10 cellular contexts compared by ENCODE assay signal in genomic region chr6:11766589-11767450, GRCh38. TPM values are rescaled to one million over a fixed set of nuclear protein-coding genes. Genes with fewer than 3 reads are reported as not detected.
DNase-seq lines count a peak whose midpoint lies in the region; ATAC-seq and TF ChIP-seq lines count a peak whose summit lies in the region.
"Had no signal": no experiment of that assay in that cellular context is flagged by ENCODE, and none has a peak within 500 bp of the region (broad histone marks: within the 10 kb centered on the region; RNA-seq: fewer than 3 reads in every experiment).

No MANE protein-coding gene starts in this region.

- H3K27me3 Mint-ChIP-seq in T-cell: peaks cover 0 to 2% of the 10 kb centered on the region in 2 donors
- H3K27me3 Mint-ChIP-seq: activated CD4-positive, alpha-beta T cell treated with anti-CD3 and anti-CD28 coated beads, Interleukin-2, amount 10 ng/mL, durations not matched to agents 24 days and 14 days; naive thymus-derived CD4-positive, alpha-beta T cell had no signal

- TF ChIP-seq CTCF in cardiac fibroblast (IDR thresholded peaks at IDR 0.05; ENCODE audit: low read depth, low read length) (no peak), GM10266 (IDR thresholded peaks at IDR 0.05; ENCODE audit: control insufficient read depth, insufficient read depth, low read depth, missing control alignments) (no peak)

- no peaks in the 10 kb centered on the region for H3K36me3 Mint-ChIP-seq in T-cell

- no peaks in the 10 kb centered on the region for H3K36me3 ChIP-seq in HUES48 (ENCODE audit: control insufficient read depth, insufficient read depth, low read length)

- CTCF ChIA-PET in T-cell (lab: Charles Lee): no interaction called here

- H3K9ac ChIP-seq in HUES48 (ENCODE audit: low read depth, low read length): no peak overlapping the region

- H3K4me3 ChIP-seq in HUES48 (ENCODE audit: low read depth, low read length) (no peak overlapping the region), cardiac fibroblast (replicated peaks in 1 of 2; ENCODE audit: low read depth in 2 of 2, low read length in 2 of 2) (no peak overlapping the region)

- no peaks in the 10 kb centered on the region for H3K9me3 ChIP-seq in HUES48 (ENCODE audit: control insufficient read depth, insufficient read depth, low read length)

- DNase-seq in ACHN: peak; percentile 97
- peak; percentile 93 to 98 for DNase-seq in cardiac fibroblast (ENCODE audit: low read depth in 2 of 2)
- DNase-seq in lung microvascular endothelial cell (ENCODE audit: low read depth in 2 of 2): peak; percentile 34 to 97
- DNase-seq in OCI-M1 (lab: John Stamatoyannopoulos, UW): no peak
- DNase-seq in T-cell: no peak
- no peak for DNase-seq in mesenteric fat pad (ENCODE audit: low spot score)
- DNase-seq in GM10266 (ENCODE audit: extremely low spot score): no peak
- DNase-seq: activated CD4-positive, alpha-beta T cell treated with anti-CD3 and anti-CD28 coated beads, Interleukin-2, amount 10 ng/mL, durations not matched to agents 24 days and 14 days; naive thymus-derived CD4-positive, alpha-beta T cell had no signal

- H3K27ac ChIP-seq in HUES48 (ENCODE audit: low read depth, low read length): peak overlapping the region; percentile 61

- no peaks in the 10 kb centered on the region; the same call in 1 of the 2 replicates for H3K27me3 ChIP-seq in HUES48 (ENCODE audit: control insufficient read depth, insufficient read depth, low read length)

- peaks cover 4 to 24% (median 6%) of the 10 kb centered on the region in 3 donors for H3K4me1 Mint-ChIP-seq in T-cell

- in situ Hi-C loops in ACHN (cut with HindIII; ENCODE audit: low pct_ligation_motif_present, low pct_unique_long_range_greater_than_20kb, low sequenced_read_pairs): no loop called here

- no peaks in the 10 kb centered on the region for H3K9me3 Mint-ChIP-seq in T-cell

- ATAC-seq in T-cell (replicated peaks in 1 of 4): no peak
- ATAC-seq: naive thymus-derived CD4-positive, alpha-beta T cell had no signal

- peaks cover 45% of the 10 kb centered on the region for H3K4me1 ChIP-seq in HUES48 (ENCODE audit: control insufficient read depth, insufficient read depth, low read length)

- POLR2A ChIA-PET in T-cell (lab: Charles Lee): no interaction called here

- H3K27ac Mint-ChIP-seq in T-cell: no peak overlapping the region
- H3K27ac Mint-ChIP-seq: activated CD4-positive, alpha-beta T cell treated with anti-CD3 and anti-CD28 coated beads, Interleukin-2, amount 10 ng/mL, durations not matched to agents 24 days and 14 days had no signal

- no peak overlapping the region for H3K4me3 Mint-ChIP-seq in T-cell
- H3K4me3 Mint-ChIP-seq: activated CD4-positive, alpha-beta T cell treated with anti-CD3 and anti-CD28 coated beads, Interleukin-2, amount 10 ng/mL, durations not matched to agents 24 days and 14 days; naive thymus-derived CD4-positive, alpha-beta T cell had no signal

RNA-seq across cellular contexts. Expression of gene ADTRP, which starts 11.8 kb away (rescaled TPM):
- total RNA-seq in lung microvascular endothelial cell (0.20 and 0.87 TPM in 2 replicates), T-cell (10 to 100 TPM; 23.9 to 74.7 (median 59.1) TPM), mesenteric fat pad (2.3 TPM)

Comparison
In these comparisons a context has a peak if more than half of its experiments do, and no peak if none do; other contexts are left out.
1. DNase-seq: peak in ACHN (single experiment), cardiac fibroblast (2 of 2) and lung microvascular endothelial cell (2 of 2); none in OCI-M1 (single experiment), T-cell (0 of 34), mesenteric fat pad (single experiment) and GM10266 (single experiment).